ENCODE assay signal across 8 cellular contexts in the genomic region with DNA sequence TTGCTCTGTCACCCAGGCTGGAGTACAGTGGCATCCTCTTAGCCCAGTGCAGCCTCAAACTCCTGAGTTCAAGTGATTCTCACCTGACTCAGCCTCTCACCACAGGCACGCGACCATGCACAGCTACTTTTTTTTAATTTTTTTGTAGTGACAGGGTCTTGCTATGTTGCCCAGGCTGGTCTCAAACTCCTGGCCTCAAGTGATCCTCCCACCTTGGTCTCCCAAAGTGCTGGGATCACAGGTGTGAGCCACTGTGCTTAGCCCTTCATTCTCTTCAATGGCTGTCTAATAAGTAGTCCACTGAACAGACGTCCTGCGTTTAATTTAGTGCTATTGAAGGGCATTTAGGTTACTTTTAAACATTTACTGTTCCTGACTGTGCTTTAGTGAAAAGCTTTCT.
"Had no signal": no experiment of that assay in that cellular context is flagged by ENCODE, and none has a peak within 500 bp of the region (broad histone marks: within the 10 kb centered on the region; RNA-seq: fewer than 3 reads in every experiment).

No MANE protein-coding gene starts in this region.

- H3K27ac ChIP-seq: HL-60 had no signal

- ATAC-seq: GM23338, HepG2 had no signal

- H3K9me3 Mint-ChIP-seq: GM23338, H9, HFFc6, IgD-negative memory B cell had no signal

- H3K4me3 ChIP-seq: GM23338 had no signal

- H3K27ac Mint-ChIP-seq: GM23338, HFFc6, IgD-negative memory B cell had no signal

- DNase-seq: H9, HCEC 1CT, HFFc6, KG1 had no signal

- H3K4me2 ChIP-seq: GM23338 had no signal

- H3K27me3 Mint-ChIP-seq: IgD-negative memory B cell had no signal

- H3K4me3 Mint-ChIP-seq: GM23338, H9, HFFc6, IgD-negative memory B cell had no signal
